Comparison of ENCODE assay signal across 8 cellular contexts in the genomic region with DNA sequence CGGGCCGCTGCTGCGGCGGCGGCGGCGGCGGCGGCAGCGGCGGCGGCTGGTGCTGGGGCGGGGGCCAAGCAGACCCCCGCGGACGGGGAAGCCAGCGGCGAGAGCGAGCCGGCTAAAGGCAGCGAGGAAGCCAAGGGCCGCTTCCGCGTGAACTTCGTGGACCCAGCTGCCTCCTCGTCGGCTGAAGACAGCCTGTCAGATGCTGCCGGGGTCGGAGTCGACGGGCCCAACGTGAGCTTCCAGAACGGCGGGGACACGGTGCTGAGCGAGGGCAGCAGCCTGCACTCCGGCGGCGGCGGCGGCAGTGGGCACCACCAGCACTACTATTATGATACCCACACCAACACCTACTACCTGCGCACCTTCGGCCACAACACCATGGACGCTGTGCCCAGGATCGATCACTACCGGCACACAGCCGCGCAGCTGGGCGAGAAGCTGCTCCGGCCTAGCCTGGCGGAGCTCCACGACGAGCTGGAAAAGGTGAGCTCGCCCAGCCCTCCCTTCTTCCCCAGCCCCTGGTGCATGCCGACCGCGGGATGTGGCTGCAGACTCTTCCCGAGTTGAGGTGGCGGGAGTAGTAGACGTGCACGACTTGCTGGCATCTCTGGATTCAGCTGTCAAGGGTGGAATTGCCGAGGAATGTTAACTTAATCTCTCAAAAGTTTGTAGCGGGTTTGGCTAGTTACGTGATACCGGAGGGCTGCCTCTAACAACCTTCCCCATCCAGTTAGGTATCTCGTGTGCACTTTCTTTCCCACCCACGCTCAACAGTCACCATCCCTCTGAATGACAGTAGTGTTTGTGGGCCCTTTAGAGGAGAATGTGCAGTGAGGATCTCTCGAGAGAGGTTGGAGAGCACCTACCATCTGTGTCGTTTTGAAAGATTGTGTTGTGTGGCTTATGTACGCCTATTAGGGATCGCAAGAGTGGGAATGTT.
A peak's percentile ranks its signal among the peaks of the same experiment; 100 is the strongest.
DNase-seq lines count a peak whose midpoint lies in the region; ATAC-seq and TF ChIP-seq lines count a peak whose summit lies in the region.

No MANE protein-coding gene starts in this region.

- no peaks in the 10 kb centered on the region for H3K9me3 Mint-ChIP-seq in nephron progenitor cell

- peak; percentile 22 for ATAC-seq in HG02938 (IDR thresholded peaks at IDR 0.05; ENCODE audit: unreplicated experiment)

- peak overlapping the region; percentile 7 for H3K27ac Mint-ChIP-seq in nephron progenitor cell

- H3K4me1 Mint-ChIP-seq in nephron progenitor cell = peaks cover 55% of the 10 kb centered on the region

- H3K27me3 Mint-ChIP-seq in nephron progenitor cell (ENCODE audit: low read depth, poor library complexity) = peaks cover 2% of the 10 kb centered on the region

- peak overlapping the region; percentile 96 for H3K27ac ChIP-seq in substantia nigra (ENCODE audit: low read depth, low read length, poor library complexity, severe bottlenecking)

- peaks cover 13% of the 10 kb centered on the region for H3K36me3 Mint-ChIP-seq in nephron progenitor cell (ENCODE audit: low read depth)

- peak overlapping the region; percentile 92 for H3K4me3 ChIP-seq in fibroblast of pulmonary artery (replicated peaks; ENCODE audit: low read depth, low read length)

- H3K4me3 Mint-ChIP-seq in nephron progenitor cell = peak overlapping the region; percentile 88

- peak; percentile 21 to 49 (median 34) for DNase-seq in NCI-H1417 (lab: John Stamatoyannopoulos, UW)
- DNase-seq in NCI-H1417 treated with DMSO at 0.1 percent for 48 hours (lab: John Stamatoyannopoulos, UW) = no peak
- peak; percentile 9 for DNase-seq in NOMO-1 treated with DMSO at 0.1 percent for 48 hours (lab: John Stamatoyannopoulos, UW; ENCODE audit: unreplicated experiment)
- peak; percentile 21 to 33 for DNase-seq in activated T-helper 1 cell treated with anti-CD3 and anti-CD28 coated beads, Interleukin-2, amount 50 U/mL, for 16 hours (ENCODE audit: low read depth in 1 of 2, low spot score in 1 of 2)
- peak; percentile 34 for DNase-seq in fibroblast of pulmonary artery (ENCODE audit: low read depth)
- DNase-seq in nephron progenitor cell = peak; percentile 51
- DNase-seq in substantia nigra (lab: John Stamatoyannopoulos, UW) = peak in 28 of 49 donors; percentile 13 to 70 (median 30)

- TF ChIP-seq CTCF in fibroblast of pulmonary artery (IDR thresholded peaks at IDR 0.05; ENCODE audit: low read length, missing control alignments) (no peak), nephron progenitor cell (IDR thresholded peaks at IDR 0.05) (no peak)
